In genomic region chr7:17412883-17413282, GRCh38 we compare ENCODE assay signal across 2 cellular contexts.
TF ChIP-seq lines count a peak whose summit lies in the region.

No MANE protein-coding gene starts in this region.

TF ChIP-seq in IMR-90, 13 proteins besides CTCF, POLR2A, EP300 and RAD21 (continued from another document):
- no peak for TF ChIP-seq BHLHE40 (IDR thresholded peaks at IDR 0.05; ENCODE audit: low read depth, low read length)
- no peak for TF ChIP-seq MAZ (IDR thresholded peaks at IDR 0.05; ENCODE audit: borderline replicate concordance, low read depth, low read length)
- no peak for TF ChIP-seq SMC3 (IDR thresholded peaks at IDR 0.05; ENCODE audit: low read depth, low read length)
- TF ChIP-seq MXI1 (IDR thresholded peaks at IDR 0.05; ENCODE audit: borderline replicate concordance, low read depth, low read length) = no peak
- TF ChIP-seq CEBPB (IDR thresholded peaks at IDR 0.05; ENCODE audit: low read depth, low read length) = no peak
- no peak for TF ChIP-seq NFE2L2 (IDR thresholded peaks at IDR 0.05; ENCODE audit: low read depth, low read length)
- no peak for TF ChIP-seq RCOR1 (IDR thresholded peaks at IDR 0.05; ENCODE audit: insufficient replicate concordance, low read length)
- TF ChIP-seq USF2 (IDR thresholded peaks at IDR 0.05; ENCODE audit: low read depth, low read length) = no peak
- TF ChIP-seq ELK1 (IDR thresholded peaks at IDR 0.05; ENCODE audit: borderline replicate concordance, low read depth, low read length) = no peak
- TF ChIP-seq CHD1 (IDR thresholded peaks at IDR 0.05; ENCODE audit: low read depth, low read length) = no peak
- no peak for TF ChIP-seq MAFK (IDR thresholded peaks at IDR 0.05; ENCODE audit: low read depth, low read length)

TF ChIP-seq in liver, 16 proteins besides CTCF, POLR2A, EP300 and RAD21 (continued from another document):
- TF ChIP-seq ZBTB33 (IDR thresholded peaks at IDR 0.05) (no peak), FOXA1 (IDR thresholded peaks at IDR 0.05) (no peak), FOXA2 (IDR thresholded peaks at IDR 0.05) (no peak), JUND (IDR thresholded peaks at IDR 0.05) (no peak), MAX (IDR thresholded peaks at IDR 0.05) (no peak), RXRA (IDR thresholded peaks at IDR 0.05) (peak; percentile 24 to 47), SP1 (IDR thresholded peaks at IDR 0.05) (no peak), HNF4A (conservative IDR thresholded peaks at IDR 0.05) (peak; percentile 74 to 77), GABPA (IDR thresholded peaks at IDR 0.05 in 1 of 2, conservative IDR thresholded peaks at IDR 0.05 in 1 of 2) (no peak), TAF1 (conservative IDR thresholded peaks at IDR 0.05) (no peak), REST (IDR thresholded peaks at IDR 0.05) (no peak), HNF4G (IDR thresholded peaks at IDR 0.05) (no peak)
